Comparison of ENCODE assay signal across 8 cellular contexts in genomic region chr1:156104861-156105546, GRCh38. TPM values are rescaled to one million over a fixed set of nuclear protein-coding genes. Genes with fewer than 3 reads are reported as not detected.
A peak's percentile ranks its signal among the peaks of the same experiment; 100 is the strongest.
DNase-seq lines count a peak whose midpoint lies in the region; ATAC-seq and TF ChIP-seq lines count a peak whose summit lies in the region.

No MANE protein-coding gene starts in this region.

- no peaks in the 10 kb centered on the region for H3K9me3 ChIP-seq in CD4-positive, alpha-beta memory T cell (ENCODE audit: control insufficient read depth in 1 of 2, low read length in 2 of 2)
- H3K9me3 ChIP-seq in RWPE2 (ENCODE audit: severe bottlenecking), result no peaks in the 10 kb centered on the region
- no peaks in the 10 kb centered on the region for H3K9me3 ChIP-seq in esophagus muscularis mucosa
- no peaks in the 10 kb centered on the region for H3K9me3 ChIP-seq in ovary

- peak overlapping the region; percentile 94 for H3K27ac ChIP-seq in CD4-positive, alpha-beta memory T cell (ENCODE audit: low read depth, low read length)
- H3K27ac ChIP-seq in RWPE2 (ENCODE audit: poor library complexity, severe bottlenecking), result peak overlapping the region; percentile 80
- H3K27ac ChIP-seq in esophagus muscularis mucosa (replicated peaks in 1 of 4), result peak overlapping the region; percentile 89 to 92 (median 91)
- peak overlapping the region; percentile 90 to 96 for H3K27ac ChIP-seq in ovary

- CTCF ChIA-PET in CD4-positive, alpha-beta memory T cell (lab: Charles Lee; ENCODE audit: partially characterized antibody), result interaction anchor here (1.3 to 18.7 kb wide), 5 partner anchors 8 to 27 kb away, joined by 3 to 716 read pairs (median 12); no protein-coding TSS in a partner anchor

- H3K27ac Mint-ChIP-seq in CD4-positive, alpha-beta memory T cell, result peak overlapping the region; percentile 90 to 100 (median 100)

- peaks cover 0 to 4% of the 10 kb centered on the region in 2 donors for H3K36me3 Mint-ChIP-seq in CD4-positive, alpha-beta memory T cell

- intact Hi-C loops in CD4-positive, alpha-beta memory T cell (cut with micrococcal nuclease), result no loop called here
- intact Hi-C loops in esophagus muscularis mucosa (cut with DNase I) (no loop called here), ovary (cut with DNase I) (no loop called here)

- no peak for ATAC-seq in RWPE2 (ENCODE audit: low read depth)
- ATAC-seq in HG03571 (IDR thresholded peaks at IDR 0.05; ENCODE audit: unreplicated experiment), result no peak

- H3K9me3 Mint-ChIP-seq in CD4-positive, alpha-beta memory T cell, result peaks cover 0 to 2% (median 0%) of the 10 kb centered on the region in 8 donors

- no peak for DNase-seq in CD4-positive, alpha-beta memory T cell
- DNase-seq in RWPE2 (ENCODE audit: low spot score), result no peak
- no peak for DNase-seq in esophagus muscularis mucosa (ENCODE audit: extremely low spot score)
- DNase-seq in ovary, result peak in 4 of 5 donors; percentile 60 to 68 (median 63)
- DNase-seq in middle frontal gyrus (ENCODE audit: extremely low spot score, low spot score), result no peak
- no peak for DNase-seq in NCI-H187 treated with DMSO at 0.1 percent for 48 hours (lab: John Stamatoyannopoulos, UW)
- DNase-seq in stimulated activated CD4-positive, alpha-beta T cell treated with anti-CD3 and anti-CD28 coated beads, Interleukin-2, amount 100 ng/mL, for 24 hours, result no peak

- peaks cover 40 to 85% (median 60%) of the 10 kb centered on the region in 4 donors for H3K4me1 Mint-ChIP-seq in CD4-positive, alpha-beta memory T cell

- no peak for TF ChIP-seq POLR2A in esophagus muscularis mucosa (IDR thresholded peaks at IDR 0.05; ENCODE audit: low read depth)
- no peak for TF ChIP-seq POLR2A in ovary (IDR thresholded peaks at IDR 0.05)

- TF ChIP-seq EP300 in esophagus muscularis mucosa (IDR thresholded peaks at IDR 0.05), result no peak
- TF ChIP-seq EP300 in ovary (IDR thresholded peaks at IDR 0.05), result no peak

- POLR2A ChIA-PET in CD4-positive, alpha-beta memory T cell (lab: Charles Lee; ENCODE audit: partially characterized antibody), result interaction anchor here (1.9 to 19.7 kb wide), 3 partner anchors 8 to 108 kb away, joined by 6 to 527 read pairs (median 25); partner anchors contain the start of genes LMNA and PMF1

- H3K4me3 Mint-ChIP-seq in CD4-positive, alpha-beta memory T cell, result peak overlapping the region; percentile 57 to 93 (median 83)

- H3K4me3 ChIP-seq in CD4-positive, alpha-beta memory T cell (ENCODE audit: low read length in 2 of 2), result no peak overlapping the region
- H3K4me3 ChIP-seq in RWPE2 (ENCODE audit: severe bottlenecking) (no peak overlapping the region), esophagus muscularis mucosa (peak overlapping the region in 1 of 4 donors; percentile 53), ovary (no peak overlapping the region)

- H3K27me3 Mint-ChIP-seq in CD4-positive, alpha-beta memory T cell, result no peaks in the 10 kb centered on the region

- H3K27me3 ChIP-seq in CD4-positive, alpha-beta memory T cell (ENCODE audit: insufficient read depth, low read length), result no peaks in the 10 kb centered on the region
- H3K27me3 ChIP-seq in RWPE2 (ENCODE audit: insufficient read depth, poor library complexity, severe bottlenecking) (no peaks in the 10 kb centered on the region), esophagus muscularis mucosa (no peaks in the 10 kb centered on the region), ovary (no peaks in the 10 kb centered on the region)

- 35% methylated on average over 4 of the region's 8 CpGs for WGBS in esophagus muscularis mucosa
- WGBS in ovary, 3 donors, result 35 to 42% (median 36%) methylated on average over 8 of the region's 8 CpGs

- peaks cover 55% of the 10 kb centered on the region for H3K4me1 ChIP-seq in CD4-positive, alpha-beta memory T cell (ENCODE audit: insufficient read depth, low read length)
- H3K4me1 ChIP-seq in RWPE2 (ENCODE audit: insufficient read depth, poor library complexity, severe bottlenecking) (peaks cover 43% of the 10 kb centered on the region), esophagus muscularis mucosa (peaks cover 77 to 90% (median 87%) of the 10 kb centered on the region in 4 donors), ovary (ENCODE audit: insufficient read depth) (peaks cover 43% of the 10 kb centered on the region)

- no peaks in the 10 kb centered on the region for H3K36me3 ChIP-seq in CD4-positive, alpha-beta memory T cell (ENCODE audit: insufficient read depth, low read length)
- H3K36me3 ChIP-seq in RWPE2 (ENCODE audit: low read depth), result no peaks in the 10 kb centered on the region
- H3K36me3 ChIP-seq in esophagus muscularis mucosa, result no peaks in the 10 kb centered on the region
- no peaks in the 10 kb centered on the region for H3K36me3 ChIP-seq in ovary

- no peak for TF ChIP-seq CTCF in RWPE2 (IDR thresholded peaks at IDR 0.05; ENCODE audit: poor library complexity, severe bottlenecking)
- no peak for TF ChIP-seq CTCF in esophagus muscularis mucosa (IDR thresholded peaks at IDR 0.05)
- TF ChIP-seq CTCF in ovary (IDR thresholded peaks at IDR 0.05), result peak in 1 of 3 donors; percentile 41

RNA-seq across cellular contexts. Expression of gene LMNA, which starts 9.5 kb away (rescaled TPM):
- 10 to 100 TPM; 29.7 to 33.8 TPM for total RNA-seq in CD4-positive, alpha-beta memory T cell
- 10 to 100 TPM; 19.1 to 47.1 TPM for polyA plus RNA-seq in CD4-positive, alpha-beta memory T cell
- total RNA-seq in esophagus muscularis mucosa (100 to 1,000 TPM; 311 to 589 (median 380) TPM), ovary (100 to 1,000 TPM; 197 to 609 (median 377) TPM)
- polyA plus RNA-seq in ovary, result 100 to 1,000 TPM in 1 of 2 donors, 10 to 100 TPM in 1; 50.1 to 157 TPM

RNA-seq across cellular contexts. Expression of gene MEX3A, which starts 22.7 kb away (rescaled TPM):
- total RNA-seq in CD4-positive, alpha-beta memory T cell, result not detected
- not detected for polyA plus RNA-seq in CD4-positive, alpha-beta memory T cell
- total RNA-seq in esophagus muscularis mucosa (1 to 10 TPM in 1 of 4 donors, under 1 TPM in 3; under 0.01 to 1.6 (median 0.66) TPM), ovary (10 to 100 TPM in 4 of 7 donors, 1 to 10 TPM in 3; 3.5 to 12.4 (median 10.2) TPM)
- 1 to 10 TPM; 5.6 to 6.6 TPM for polyA plus RNA-seq in ovary

RNA-seq across cellular contexts. Expression of gene RAB25, which starts 44.0 kb away (rescaled TPM):
- 1 to 10 TPM in 1 of 2 experiments, under 1 TPM in 1; 0.53 to 1.5 TPM for total RNA-seq in CD4-positive, alpha-beta memory T cell
- 1 to 10 TPM; 5.9 to 6.6 TPM for polyA plus RNA-seq in CD4-positive, alpha-beta memory T cell
- total RNA-seq in esophagus muscularis mucosa, result not detected
- 10 to 100 TPM in 1 of 7 donors, 1 to 10 TPM in 4, under 1 TPM in 2; 0.45 to 38.6 (median 3.5) TPM for total RNA-seq in ovary
- polyA plus RNA-seq in ovary, result under 1 TPM in 1 of 2 donors, not detected in 1; 0.28 TPM

RNA-seq across cellular contexts. Expression of gene SEMA4A, which starts 48.4 kb away (rescaled TPM):
- 1 to 10 TPM; 1.2 TPM for total RNA-seq in CD4-positive, alpha-beta memory T cell
- 1 to 10 TPM in 1 of 2 donors, under 1 TPM in 1; 0.88 to 1.3 TPM for polyA plus RNA-seq in CD4-positive, alpha-beta memory T cell
- total RNA-seq in esophagus muscularis mucosa, result 1 to 10 TPM; 1.7 to 4.1 (median 2.6) TPM
- total RNA-seq in ovary, result 1 to 10 TPM; 2.7 to 9.0 (median 5.5) TPM
- 1 to 10 TPM; 2.1 to 2.8 TPM for polyA plus RNA-seq in ovary

RNA-seq across cellular contexts. Expression of gene LAMTOR2, which starts 50.4 kb away (rescaled TPM):
- 10 to 100 TPM; 33.0 to 35.5 TPM for total RNA-seq in CD4-positive, alpha-beta memory T cell
- 100 to 1,000 TPM; 136 to 151 TPM for polyA plus RNA-seq in CD4-positive, alpha-beta memory T cell
- total RNA-seq in esophagus muscularis mucosa, result 100 to 1,000 TPM in 1 of 4 donors, 10 to 100 TPM in 3; 59.3 to 106 (median 75.5) TPM
- 10 to 100 TPM; 20.1 to 66.1 (median 24.9) TPM for total RNA-seq in ovary
- polyA plus RNA-seq in ovary, result 10 to 100 TPM; 20.1 to 41.2 TPM

Comparison
In these comparisons a context has a peak if more than half of its experiments do, and no peak if none do; other contexts are left out.
1. DNase-seq: peak in ovary (4 of 5); none in CD4-positive, alpha-beta memory T cell (0 of 5), RWPE2 (single experiment), esophagus muscularis mucosa (single experiment), middle frontal gyrus (single experiment), NCI-H187 treated with DMSO at 0.1 percent for 48 hours (single experiment) and stimulated activated CD4-positive, alpha-beta T cell treated with anti-CD3 and anti-CD28 coated beads, Interleukin-2, amount 100 ng/mL, for 24 hours (0 of 2).
2. RNA of gene LMNA, which starts 9.5 kb away (total RNA-seq): 311 to 589 TPM in esophagus muscularis mucosa and 197 to 609 TPM in ovary; 29.7 to 33.8 TPM in CD4-positive, alpha-beta memory T cell; every median in the first group is over 4 times any median in the second.
3. Peak in every context shown above with its lines, with median percentiles within 50 percentile points of each other: H3K27ac ChIP-seq.